In genomic region chr10:103852856-103853255, GRCh38 we compare ENCODE assay signal across 12 cellular contexts. TPM values are rescaled to one million over a fixed set of nuclear protein-coding genes. Genes with fewer than 3 reads are reported as not detected.
A peak's percentile ranks its signal among the peaks of the same experiment; 100 is the strongest.
DNase-seq lines count a peak whose midpoint lies in the region; TF ChIP-seq lines count a peak whose summit lies in the region.
"Had no signal": no experiment of that assay in that cellular context is flagged by ENCODE, and none has a peak within 500 bp of the region (broad histone marks: within the 10 kb centered on the region; RNA-seq: fewer than 3 reads in every experiment).

No MANE protein-coding gene starts in this region.

- peak overlapping the region; percentile 39 for H3K27ac ChIP-seq in AG04450 (ENCODE audit: low read depth, low read length)
- H3K27ac ChIP-seq in Peyer's patch = peak overlapping the region; percentile 60 to 77 (median 74)
- H3K27ac ChIP-seq in neural cell (ENCODE audit: low read length) = no peak overlapping the region
- no peak overlapping the region for H3K27ac ChIP-seq in prostate gland
- H3K27ac ChIP-seq: tibial artery had no signal

- H3K79me2 ChIP-seq in neural cell (replicated peaks; ENCODE audit: insufficient read depth, low read length) = peaks cover 14% of the 10 kb centered on the region

- no peak overlapping the region for H2AFZ ChIP-seq in neural cell (ENCODE audit: low read depth, low read length)

- TF ChIP-seq CTCF in AG04450 (IDR thresholded peaks at IDR 0.05; ENCODE audit: low read depth, low read length) (no peak), Peyer's patch (IDR thresholded peaks at IDR 0.05) (no peak), foreskin fibroblast (IDR thresholded peaks at IDR 0.05; ENCODE audit: low read depth, low read length) (no peak), neural cell (IDR thresholded peaks at IDR 0.05; ENCODE audit: poor library complexity, severe bottlenecking) (no peak), prostate gland (IDR thresholded peaks at IDR 0.05) (no peak)

- no peaks in the 10 kb centered on the region for H3K9me2 ChIP-seq in neural cell (ENCODE audit: insufficient read depth, low read length)

- H3K9ac ChIP-seq in neural cell (ENCODE audit: low read length) = no peak overlapping the region

- POLR2A ChIA-PET in AG04450 (lab: Yijun Ruan, JAX) = interaction anchor here (0.7 kb wide), 1 partner anchor 75 kb away, joined by 3 read pairs; no protein-coding TSS in a partner anchor

- peak overlapping the region; percentile 81 for H3K4me2 ChIP-seq in neural cell (ENCODE audit: low read length)

- no peak for TF ChIP-seq EP300 in neural cell (conservative IDR thresholded peaks at IDR 0.05; ENCODE audit: poor library complexity, severe bottlenecking)

- H3K36me3 ChIP-seq in Peyer's patch = no peaks in the 10 kb centered on the region
- no peaks in the 10 kb centered on the region for H3K36me3 ChIP-seq in neural cell (ENCODE audit: insufficient read depth, low read length)
- H3K36me3 ChIP-seq in prostate gland = no peaks in the 10 kb centered on the region
- H3K36me3 ChIP-seq: breast epithelium, tibial artery had no signal

- no peak for TF ChIP-seq POLR2A in Peyer's patch (IDR thresholded peaks at IDR 0.05)
- TF ChIP-seq POLR2A in prostate gland (IDR thresholded peaks at IDR 0.05) = no peak

- no peaks in the 10 kb centered on the region for H3F3A ChIP-seq in neural cell (ENCODE audit: insufficient read depth, low read length, poor library complexity, severe bottlenecking)

- peak overlapping the region; percentile 25; the same call in 1 of the 2 replicates for H3K4me3 ChIP-seq in AG04450 (ENCODE audit: low read depth, low read length)
- no peak overlapping the region for H3K4me3 ChIP-seq in Peyer's patch
- H3K4me3 ChIP-seq in foreskin fibroblast (ENCODE audit: low read depth in 1 of 2, low read length in 2 of 2) = peak overlapping the region in 1 of 2 donors; percentile 81
- H3K4me3 ChIP-seq in neural cell (ENCODE audit: low read length) = peak overlapping the region; percentile 92
- no peak overlapping the region for H3K4me3 ChIP-seq in prostate gland
- H3K4me3 ChIP-seq: tibial artery had no signal

- H3K9me3 ChIP-seq in AG04450 (ENCODE audit: control insufficient read depth, insufficient read depth, low read length) = no peaks in the 10 kb centered on the region; the same call in 1 of the 2 replicates
- no peaks in the 10 kb centered on the region for H3K9me3 ChIP-seq in Peyer's patch
- H3K9me3 ChIP-seq in neural cell (ENCODE audit: low read length) = no peaks in the 10 kb centered on the region
- H3K9me3 ChIP-seq in prostate gland = no peaks in the 10 kb centered on the region
- H3K9me3 ChIP-seq: breast epithelium, tibial artery had no signal

- peaks cover 0 to 69% (median 11%) of the 10 kb centered on the region in 4 donors for H3K4me1 ChIP-seq in Peyer's patch
- peaks cover 13% of the 10 kb centered on the region for H3K4me1 ChIP-seq in prostate gland (replicated peaks)

- TF ChIP-seq RAD21 in neural cell (conservative IDR thresholded peaks at IDR 0.05) = no peak

- DNase-seq in AG04450 (ENCODE audit: low read depth, low spot score) = no peak
- no peak for DNase-seq in Peyer's patch
- peak; percentile 68 to 82 for DNase-seq in foreskin fibroblast
- no peak for DNase-seq in activated naive CD4-positive, alpha-beta T cell (lab: John Stamatoyannopoulos, UW)
- DNase-seq in DMS 273 treated with DMSO at 0.1 percent for 48 hours (lab: John Stamatoyannopoulos, UW) = no peak
- DNase-seq in UCSD-AML1 (lab: John Stamatoyannopoulos, UW; ENCODE audit: unreplicated experiment) = no peak
- no peak for DNase-seq in prostate gland (ENCODE audit: low spot score)
- DNase-seq: activated CD4-positive, alpha-beta T cell treated with anti-CD3 and anti-CD28 coated beads for 36 hours; NCI-H526 treated with DMSO at 0.1 percent for 48 hours had no signal

- no peaks in the 10 kb centered on the region for H3K27me3 ChIP-seq in AG04450 (ENCODE audit: control insufficient read depth, insufficient read depth, low read length)
- H3K27me3 ChIP-seq in Peyer's patch = no peaks in the 10 kb centered on the region
- H3K27me3 ChIP-seq in neural cell (ENCODE audit: insufficient read depth, low read depth, low read length) = no peaks in the 10 kb centered on the region
- H3K27me3 ChIP-seq in prostate gland (replicated peaks; ENCODE audit: insufficient read depth) = no peaks in the 10 kb centered on the region
- H3K27me3 ChIP-seq: breast epithelium, tibial artery had no signal

- 49% methylated on average over 7 of the region's 7 CpGs for WGBS in prostate gland

- CTCF ChIA-PET in AG04450 (lab: Charles Lee) = interaction anchor here (1.0 to 6.1 kb wide), 4 partner anchors 12 to 167 kb away, joined by 3 to 70 read pairs (median 3); no protein-coding TSS in a partner anchor

- H4K20me1 ChIP-seq in neural cell (ENCODE audit: insufficient read depth) = no peaks in the 10 kb centered on the region

- intact Hi-C loops in prostate gland (cut with DNase I) = loop anchor here (5.0 kb wide), 1 partner anchor 81 kb away; no protein-coding TSS in a partner anchor

TF ChIP-seq in neural cell, 6 proteins besides CTCF, POLR2A, EP300 and RAD21:
- TF ChIP-seq POLR2AphosphoS5 (IDR thresholded peaks at IDR 0.05) (no peak), TAF1 (IDR thresholded peaks at IDR 0.05; ENCODE audit: low read depth) (no peak)
TF ChIP-seq in neural cell: peak in this region for 0.

RNA-seq across cellular contexts. Expression of gene SH3PXD2A, which starts 2.5 kb away (rescaled TPM):
- polyA plus RNA-seq in AG04450 (2011; rRNA removed) (22.9 and 27.8 TPM in 2 replicates), neural cell (5.2 and 8.0 TPM in 2 replicates)
- polyA minus RNA-seq in AG04450 (2011; rRNA and poly(A)+ RNA removed) = 35.4 and 38.3 TPM in 2 replicates
- total RNA-seq in Peyer's patch (10 to 100 TPM; 12.1 to 68.5 (median 21.7) TPM), prostate gland (10 to 100 TPM; 14.2 to 26.4 TPM)
- 11.2 and 12.6 TPM in 2 replicates for polyA minus RNA-seq in neural cell

Comparison
In these comparisons a context has a peak if more than half of its experiments do, and no peak if none do; other contexts are left out.
1. DNase-seq: peak in foreskin fibroblast (2 of 2); none in AG04450 (single experiment), Peyer's patch (0 of 3), activated naive CD4-positive, alpha-beta T cell (0 of 4), DMS 273 treated with DMSO at 0.1 percent for 48 hours (single experiment), UCSD-AML1 (single experiment) and prostate gland (single experiment).
2. H3K27ac ChIP-seq: peak in AG04450 (single experiment) and Peyer's patch (4 of 4); none in neural cell (single experiment) and prostate gland (0 of 2).
3. H3K4me3 ChIP-seq: peak in AG04450 (single experiment) and neural cell (single experiment); none in Peyer's patch (0 of 4) and prostate gland (0 of 2).